Comparison of ENCODE assay signal across 34 cellular contexts in the genomic region with DNA sequence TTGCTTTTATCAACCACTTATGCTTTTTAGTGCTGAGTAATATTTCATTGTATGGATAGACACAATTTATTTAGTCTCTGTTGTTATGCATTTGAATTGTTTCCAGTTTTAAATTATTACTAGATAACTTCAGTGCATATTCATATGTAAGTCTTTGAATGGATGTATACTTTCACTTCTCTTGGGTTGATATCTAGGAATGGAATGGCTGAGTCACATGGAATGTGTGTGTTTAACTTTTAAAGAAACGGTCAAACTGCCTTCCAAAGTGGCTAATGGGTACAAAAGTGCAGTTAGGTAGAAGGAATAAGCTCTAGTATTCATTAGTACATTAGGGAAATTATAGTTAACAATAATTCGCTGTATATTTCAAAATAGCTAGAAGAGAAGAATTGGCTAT.
DNase-seq lines count a peak whose midpoint lies in the region; ATAC-seq and TF ChIP-seq lines count a peak whose summit lies in the region.
"Had no signal": no experiment of that assay in that cellular context is flagged by ENCODE, and none has a peak within 500 bp of the region (broad histone marks: within the 10 kb centered on the region; RNA-seq: fewer than 3 reads in every experiment).

No MANE protein-coding gene starts in this region.

- H3K36me3 ChIP-seq in uterus, result no peaks in the 10 kb centered on the region
- H3K36me3 ChIP-seq: gastrocnemius medialis, Peyer's patch, WERI-Rb-1 had no signal

- TF ChIP-seq CTCF in RWPE1 (conservative IDR thresholded peaks at IDR 0.05; ENCODE audit: low read depth) (no peak), fibroblast of pulmonary artery (IDR thresholded peaks at IDR 0.05; ENCODE audit: low read length, missing control alignments) (no peak), uterus (IDR thresholded peaks at IDR 0.05) (no peak)

- CTCF ChIA-PET in RWPE1 (lab: Yijun Ruan, JAX), result no interaction called here

- no peaks in the 10 kb centered on the region for H3K27me3 ChIP-seq in uterus
- H3K27me3 ChIP-seq: gastrocnemius medialis, Peyer's patch had no signal

- no peak for TF ChIP-seq POLR2A in uterus (IDR thresholded peaks at IDR 0.05)

- peak; percentile 68 for DNase-seq in ELR (ENCODE audit: low read depth)
- DNase-seq in RWPE1 (ENCODE audit: low spot score), result peak; percentile 3
- peak; percentile 10 for DNase-seq in fibroblast of pulmonary artery (ENCODE audit: low read depth)
- no peak for DNase-seq in uterus
- DNase-seq in GM19240 (ENCODE audit: insufficient read length, low spot score), result no peak
- DNase-seq: activated CD4-positive, alpha-beta T cell treated with anti-CD3 and anti-CD28 coated beads for 4 hours; activated CD8-positive, alpha-beta memory T cell treated with anti-CD3 and anti-CD28 coated beads for 24 hours; activated effector memory CD4-positive, alpha-beta T cell treated with anti-CD3 and anti-CD28 coated beads, Interleukin-2, amount 50 U/mL, for 16 hours; activated T-cell treated with anti-CD3 and anti-CD28 coated beads for 4 hours; anterior cingulate cortex; CD4-positive, CD25-positive, alpha-beta regulatory T cell; DND-41; endodermal cell; gastrocnemius medialis; Karpas-422; kidney glomerular epithelial cell; mucosa of descending colon; MV-4-11; NCI-H1436 treated with DMSO at 0.1 percent for 48 hours; NCI-H2081 treated with DMSO at 0.1 percent for 48 hours; NCI-H748 treated with DMSO at 0.1 percent for 48 hours; Peyer's patch; SIG-M5; stimulated activated naive B cell treated with anti-CD40 and anti-IgM and Interleukin-4, amounts not matched to agents 10 μg/mL and 1 μg/mL and 100 μg/mL, for 72 hours; substantia nigra; T-helper 9 cell; WERI-Rb-1 had no signal

- ATAC-seq in GM19455 (IDR thresholded peaks at IDR 0.05; ENCODE audit: unreplicated experiment), result no peak
- ATAC-seq in GM18520 (IDR thresholded peaks at IDR 0.05; ENCODE audit: unreplicated experiment), result no peak
- ATAC-seq: gastrocnemius medialis; GM12878; HepG2; mucosa of descending colon; natural killer cell treated with Interleukin-12 subunit alpha and Interleukin-12 subunit beta and Interleukin-15 and Interleukin-18, amount 100 ng/mL, for 72 hours; stimulated activated naive B cell treated with anti-CD40 and anti-IgM and Interleukin-4, amounts not matched to agents 10 μg/mL and 1 μg/mL and 100 μg/mL, for 72 hours had no signal

- H3K27ac ChIP-seq in RWPE1 (no peak overlapping the region), uterus (no peak overlapping the region)
- H3K27ac ChIP-seq: gastrocnemius medialis, Peyer's patch, skin epidermis, WERI-Rb-1 had no signal

- intact Hi-C loops in uterus (cut with DNase I; ENCODE audit: low total_unique reads), result no loop called here

- POLR2A ChIA-PET in RWPE1 (lab: Yijun Ruan, JAX; ENCODE audit: low non-redundant PET), result no interaction called here

- H3K4me1 ChIP-seq in uterus, result no peaks in the 10 kb centered on the region
- H3K4me1 ChIP-seq: gastrocnemius medialis, Peyer's patch had no signal

- H3K4me3 ChIP-seq in fibroblast of pulmonary artery (replicated peaks; ENCODE audit: low read depth, low read length), result no peak overlapping the region
- H3K4me3 ChIP-seq in uterus, result no peak overlapping the region
- H3K4me3 ChIP-seq: gastrocnemius medialis, GM12878, lung, mucosa of descending colon, Peyer's patch, skin epidermis had no signal

- no peaks in the 10 kb centered on the region for H3K9me3 ChIP-seq in uterus
- H3K9me3 ChIP-seq: gastrocnemius medialis, mucosa of descending colon, Peyer's patch had no signal

Comparison
In these comparisons a context has a peak if more than half of its experiments do, and no peak if none do; other contexts are left out.
1. DNase-seq: peak in ELR (single experiment), RWPE1 (single experiment) and fibroblast of pulmonary artery (single experiment); none in uterus (0 of 2) and GM19240 (single experiment).